In the genomic region with DNA sequence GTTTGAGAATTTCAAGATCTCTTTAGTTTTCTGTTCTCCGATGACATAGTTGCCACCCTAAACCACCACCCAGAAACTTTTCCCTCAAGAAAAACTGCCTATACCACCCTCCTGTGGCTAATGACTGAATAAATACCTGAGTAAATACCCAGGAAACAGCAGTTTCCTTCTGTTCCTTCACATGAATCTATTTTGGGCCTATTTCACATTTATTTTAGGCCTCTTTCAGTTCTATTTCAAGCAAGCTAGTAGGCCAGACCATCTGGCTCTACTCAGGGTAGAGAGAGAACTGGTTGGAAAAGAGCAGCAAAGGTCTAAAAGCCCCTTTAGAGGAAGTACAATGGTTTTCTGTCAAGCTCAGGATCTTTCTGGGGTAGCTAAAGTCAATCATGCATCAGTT, we compare ENCODE assay signal across 11 cellular contexts. TPM values are rescaled to one million over a fixed set of nuclear protein-coding genes. Genes with fewer than 3 reads are reported as not detected.
DNase-seq lines count a peak whose midpoint lies in the region; ATAC-seq, FAIRE-seq and TF ChIP-seq lines count a peak whose summit lies in the region.
"Had no signal": no experiment of that assay in that cellular context is flagged by ENCODE, and none has a peak within 500 bp of the region (broad histone marks: within the 10 kb centered on the region; RNA-seq: fewer than 3 reads in every experiment).

No MANE protein-coding gene starts in this region.

- H3K79me2 ChIP-seq in astrocyte (ENCODE audit: insufficient read depth, low read length) = no peaks in the 10 kb centered on the region

- no peaks in the 10 kb centered on the region for H3K36me3 ChIP-seq in BLaER1 treated with 17β-estradiol and CSF1 and Interleukin-3, amounts not matched to agents 10 nM and 100 nM
- no peaks in the 10 kb centered on the region for H3K36me3 ChIP-seq in astrocyte (ENCODE audit: insufficient read depth, low read length)
- H3K36me3 ChIP-seq: gastrocnemius medialis had no signal

- H3K4me3 ChIP-seq in BLaER1 treated with 17β-estradiol and CSF1 and Interleukin-3, amounts not matched to agents 10 nM and 100 nM = no peak overlapping the region
- no peak overlapping the region for H3K4me3 ChIP-seq in astrocyte (ENCODE audit: insufficient read depth, low read depth, low read length)
- H3K4me3 ChIP-seq: gastrocnemius medialis had no signal

- no peaks in the 10 kb centered on the region for H4K20me1 ChIP-seq in BLaER1 treated with 17β-estradiol and CSF1 and Interleukin-3, amounts not matched to agents 10 nM and 100 nM
- no peaks in the 10 kb centered on the region for H4K20me1 ChIP-seq in astrocyte (ENCODE audit: insufficient read depth, low read length)

- H3K9me3 Mint-ChIP-seq in astrocyte (ENCODE audit: unreplicated experiment) = peaks cover 3% of the 10 kb centered on the region
- no peaks in the 10 kb centered on the region for H3K9me3 Mint-ChIP-seq in activated T-helper 17 cell treated with anti-CD3 and anti-CD28 coated beads, Interleukin-2, amount 50 U/mL, for 72 hours

- no peak overlapping the region for H3K27ac Mint-ChIP-seq in astrocyte (ENCODE audit: unreplicated experiment)
- H3K27ac Mint-ChIP-seq in activated T-helper 17 cell treated with anti-CD3 and anti-CD28 coated beads, Interleukin-2, amount 50 U/mL, for 72 hours = no peak overlapping the region

- peak overlapping the region in 10 of 11 experiments; percentile 10 to 79 (median 68); a peak in 18 of 22 replicates for H3K4me2 ChIP-seq in BLaER1 treated with 17β-estradiol and CSF1 and Interleukin-3, amounts not matched to agents 10 nM and 100 nM
- H3K4me2 ChIP-seq in astrocyte (ENCODE audit: low read length) = no peak overlapping the region

- no peak for DNase-seq in astrocyte (ENCODE audit: low read depth)
- DNase-seq in NCI-H1105 (lab: John Stamatoyannopoulos, UW) = no peak
- DNase-seq in H54 (ENCODE audit: insufficient read length, low spot score) = no peak
- DNase-seq in DMS79 (lab: John Stamatoyannopoulos, UW) = no peak
- DNase-seq: DND-41, gastrocnemius medialis, NCI-H187 treated with DMSO at 0.1 percent for 48 hours had no signal

- peak overlapping the region in 7 of 11 experiments; percentile 36 to 58 (median 40); a peak in 9 of 22 replicates for H3K27ac ChIP-seq in BLaER1 treated with 17β-estradiol and CSF1 and Interleukin-3, amounts not matched to agents 10 nM and 100 nM
- no peak overlapping the region for H3K27ac ChIP-seq in astrocyte (ENCODE audit: low read depth, low read length)
- H3K27ac ChIP-seq: gastrocnemius medialis had no signal

- TF ChIP-seq POLR2A in H54 (IDR thresholded peaks at IDR 0.05; ENCODE audit: low read depth, low read length) = no peak

- H3K27me3 Mint-ChIP-seq in astrocyte (ENCODE audit: low read depth, unreplicated experiment) = no peaks in the 10 kb centered on the region
- no peaks in the 10 kb centered on the region for H3K27me3 Mint-ChIP-seq in activated T-helper 17 cell treated with anti-CD3 and anti-CD28 coated beads, Interleukin-2, amount 50 U/mL, for 72 hours

- no peaks in the 10 kb centered on the region for H3K36me3 Mint-ChIP-seq in astrocyte (ENCODE audit: low read depth, unreplicated experiment)
- no peaks in the 10 kb centered on the region for H3K36me3 Mint-ChIP-seq in activated T-helper 17 cell treated with anti-CD3 and anti-CD28 coated beads, Interleukin-2, amount 50 U/mL, for 72 hours (ENCODE audit: low read depth)

- no peak overlapping the region for H2AFZ ChIP-seq in astrocyte (ENCODE audit: low read depth, low read length)

- no peak for TF ChIP-seq CTCF in astrocyte (IDR thresholded peaks at IDR 0.05; ENCODE audit: insufficient read depth, low read depth, low read length)

- H3K4me1 Mint-ChIP-seq in astrocyte (ENCODE audit: low read depth, unreplicated experiment) = peaks cover 12% of the 10 kb centered on the region
- H3K4me1 Mint-ChIP-seq in activated T-helper 17 cell treated with anti-CD3 and anti-CD28 coated beads, Interleukin-2, amount 50 U/mL, for 72 hours = no peaks in the 10 kb centered on the region

- H3K9me3 ChIP-seq in BLaER1 treated with 17β-estradiol and CSF1 and Interleukin-3, amounts not matched to agents 10 nM and 100 nM (replicated peaks in 1 of 11) = peaks cover 0 to 6% (median 0%) of the 10 kb centered on the region in 11 experiments; a peak in 1 of 22 replicates
- no peaks in the 10 kb centered on the region for H3K9me3 ChIP-seq in astrocyte (ENCODE audit: insufficient read depth, low read depth, low read length)
- H3K9me3 ChIP-seq: gastrocnemius medialis had no signal

- ATAC-seq in GM19351 (IDR thresholded peaks at IDR 0.05; ENCODE audit: unreplicated experiment) = peak; percentile 80
- ATAC-seq in HG03064 (IDR thresholded peaks at IDR 0.05; ENCODE audit: low read depth, unreplicated experiment) = peak; percentile 81
- ATAC-seq in activated T-helper 17 cell treated with anti-CD3 and anti-CD28 coated beads, Interleukin-2, amount 50 U/mL, for 72 hours (replicated peaks) = no peak
- ATAC-seq: gastrocnemius medialis had no signal

- H3K27me3 ChIP-seq in BLaER1 treated with 17β-estradiol and CSF1 and Interleukin-3, amounts not matched to agents 10 nM and 100 nM = peaks cover 0 to 6% (median 0%) of the 10 kb centered on the region in 11 experiments; a peak in 3 of 22 replicates
- H3K27me3 ChIP-seq in astrocyte (ENCODE audit: insufficient read depth, low read length) = no peaks in the 10 kb centered on the region

- H3K4me1 ChIP-seq in BLaER1 treated with 17β-estradiol and CSF1 and Interleukin-3, amounts not matched to agents 10 nM and 100 nM = peaks cover 40 to 61% (median 53%) of the 10 kb centered on the region in 10 experiments
- H3K4me1 ChIP-seq in astrocyte (ENCODE audit: insufficient read depth, low read length) = no peaks in the 10 kb centered on the region
- H3K4me1 ChIP-seq: gastrocnemius medialis had no signal

- peak overlapping the region in 1 of 11 experiments; percentile 27; a peak in 1 of 22 replicates for H3K9ac ChIP-seq in BLaER1 treated with 17β-estradiol and CSF1 and Interleukin-3, amounts not matched to agents 10 nM and 100 nM
- H3K9ac ChIP-seq in astrocyte (ENCODE audit: low read length) = no peak overlapping the region

- FAIRE-seq in astrocyte (lab: Jason Lieb, UNC) (peak; percentile 63), H54 (lab: Jason Lieb, UNC) (no peak)

- H3K4me3 Mint-ChIP-seq in astrocyte (ENCODE audit: unreplicated experiment) = no peak overlapping the region
- no peak overlapping the region for H3K4me3 Mint-ChIP-seq in activated T-helper 17 cell treated with anti-CD3 and anti-CD28 coated beads, Interleukin-2, amount 50 U/mL, for 72 hours

RNA-seq across cellular contexts. Expression of gene ARHGEF9, which starts 23.4 kb away (rescaled TPM):
- total RNA-seq in astrocyte = 44.8 and 46.0 TPM in 2 replicates
- 10 to 100 TPM; 16.9 to 17.9 TPM for total RNA-seq in activated T-helper 17 cell treated with anti-CD3 and anti-CD28 coated beads, Interleukin-2, amount 50 U/mL, for 72 hours
